In genomic region chr21:17467392-17467791, GRCh38 we compare ENCODE assay signal across 14 cellular contexts. TPM values are rescaled to one million over a fixed set of nuclear protein-coding genes. Genes with fewer than 3 reads are reported as not detected.
DNase-seq lines count a peak whose midpoint lies in the region; ATAC-seq and TF ChIP-seq lines count a peak whose summit lies in the region.
"Had no signal": no experiment of that assay in that cellular context is flagged by ENCODE, and none has a peak within 500 bp of the region (broad histone marks: within the 10 kb centered on the region; RNA-seq: fewer than 3 reads in every experiment).

No MANE protein-coding gene starts in this region.

- H2BK5ac ChIP-seq in mesendoderm (ENCODE audit: low read length) = no peak overlapping the region

- H2AFZ ChIP-seq in fibroblast of lung (ENCODE audit: low read length) = peak overlapping the region; percentile 12

- H3K56ac ChIP-seq in mesendoderm (ENCODE audit: low read length) = no peak overlapping the region

- no CpG with 5 or more reads among the region's 4 CpGs for WGBS in mesendoderm (ENCODE audit: extremely low coverage, insufficient coverage, low lambda C conversion rate)

- no peak overlapping the region for H2BK15ac ChIP-seq in mesendoderm (replicated peaks; ENCODE audit: low read depth)

- no peak overlapping the region for H3K9ac ChIP-seq in fibroblast of lung (ENCODE audit: insufficient read depth, low read length)
- H3K9ac ChIP-seq in mesendoderm (ENCODE audit: low read length) = no peak overlapping the region

- H3K27me3 ChIP-seq in fibroblast of lung (ENCODE audit: control insufficient read depth, insufficient read depth, low read length) (no peaks in the 10 kb centered on the region), mesendoderm (ENCODE audit: insufficient read depth, low read length, poor library complexity) (no peaks in the 10 kb centered on the region), upper lobe of right lung (no peaks in the 10 kb centered on the region)

- H3K9me3 ChIP-seq in fibroblast of lung (ENCODE audit: control insufficient read depth, insufficient read depth, low read depth, low read length) = no peaks in the 10 kb centered on the region
- no peaks in the 10 kb centered on the region for H3K9me3 ChIP-seq in upper lobe of right lung

- H2BK120ac ChIP-seq in mesendoderm (ENCODE audit: low read depth, low read length) = no peak overlapping the region

- no peak overlapping the region for H4K8ac ChIP-seq in mesendoderm (ENCODE audit: low read depth, low read length)

- H3K27ac ChIP-seq in fibroblast of lung (ENCODE audit: insufficient read depth, low read length) = no peak overlapping the region
- no peak overlapping the region for H3K27ac ChIP-seq in mesendoderm (ENCODE audit: low read depth, low read length)
- no peak overlapping the region for H3K27ac ChIP-seq in upper lobe of right lung

- intact Hi-C loops in upper lobe of right lung (cut with DNase I) = no loop called here

- peaks cover 2% of the 10 kb centered on the region for H3K4me1 ChIP-seq in fibroblast of lung (ENCODE audit: control insufficient read depth, extremely low read depth, insufficient read depth, low read length)
- H3K4me1 ChIP-seq in mesendoderm (ENCODE audit: control insufficient read depth, low read depth, low read length) = no peaks in the 10 kb centered on the region
- no peaks in the 10 kb centered on the region for H3K4me1 ChIP-seq in upper lobe of right lung

- no peaks in the 10 kb centered on the region for H3K79me1 ChIP-seq in mesendoderm (ENCODE audit: low read length)

- no peaks in the 10 kb centered on the region for H3K9me3 Mint-ChIP-seq in activated T-cell treated with anti-CD3 and anti-CD28 coated beads, Interleukin-2, amount 50 U/mL, for 4 hours
- H3K9me3 Mint-ChIP-seq: activated T-helper 2 cell treated with anti-CD3 and anti-CD28 coated beads, Interferon-gamma antibody, Interleukin-2, Interleukin-4, amounts not matched to agents 10 μg/mL and 5 μg/mL and 100 μg/mL, durations not matched to agents 14 hours and 24 hours and 36 hours; stimulated activated naive B cell treated with anti-CD40 and anti-IgM and Interleukin-4, amounts not matched to agents 10 μg/mL and 1 μg/mL and 100 μg/mL, for 72 hours had no signal

- DNase-seq in NCI-H526 (lab: John Stamatoyannopoulos, UW) = peak; percentile 5 to 12
- DNase-seq in NCI-H526 treated with DMSO at 0.1 percent for 48 hours (lab: John Stamatoyannopoulos, UW) = no peak
- peak in 1 of 2 donors; percentile 35 for DNase-seq in fibroblast of lung (ENCODE audit: low read depth in 2 of 2)
- peak; percentile 15 for DNase-seq in mesendoderm
- DNase-seq in upper lobe of right lung = no peak
- DNase-seq in activated T-cell treated with anti-CD3 and anti-CD28 coated beads, Interleukin-2, amount 50 U/mL, for 4 hours = no peak
- DNase-seq: MM.1S; naive B cell; NCI-H524 treated with DMSO at 0.1 percent for 48 hours; stimulated activated naive B cell treated with anti-CD40 and anti-IgM and Interleukin-4, amounts not matched to agents 10 μg/mL and 1 μg/mL and 100 μg/mL, for 72 hours had no signal

- ATAC-seq in upper lobe of right lung (peak; percentile 27), GM19023 (IDR thresholded peaks at IDR 0.05; ENCODE audit: unreplicated experiment) (no peak), HG03045 (IDR thresholded peaks at IDR 0.05; ENCODE audit: unreplicated experiment) (no peak)
- ATAC-seq in activated T-cell treated with anti-CD3 and anti-CD28 coated beads, Interleukin-2, amount 50 U/mL, for 4 hours = no peak
- ATAC-seq: SK-N-SH treated with all-trans-retinoic acid at 6 μM for 48 hours; stimulated activated naive B cell treated with anti-CD40 and anti-IgM and Interleukin-4, amounts not matched to agents 10 μg/mL and 1 μg/mL and 100 μg/mL, for 72 hours had no signal

- H3K18ac ChIP-seq in mesendoderm (ENCODE audit: low read length) = no peak overlapping the region

- no peaks in the 10 kb centered on the region for H3K36me3 Mint-ChIP-seq in activated T-cell treated with anti-CD3 and anti-CD28 coated beads, Interleukin-2, amount 50 U/mL, for 4 hours (ENCODE audit: insufficient read depth)
- H3K36me3 Mint-ChIP-seq: naive B cell; stimulated activated naive B cell treated with anti-CD40 and anti-IgM and Interleukin-4, amounts not matched to agents 10 μg/mL and 1 μg/mL and 100 μg/mL, for 72 hours had no signal

- TF ChIP-seq CTCF in fibroblast of lung (conservative IDR thresholded peaks at IDR 0.05 in 1 of 2, IDR thresholded peaks at IDR 0.05 in 1 of 2; ENCODE audit: low read depth in 1 of 2, low read length in 2 of 2) = no peak
- no peak for TF ChIP-seq CTCF in upper lobe of right lung (IDR thresholded peaks at IDR 0.05)

- no peaks in the 10 kb centered on the region for H4K20me1 ChIP-seq in fibroblast of lung (ENCODE audit: control insufficient read depth, extremely low read depth, insufficient read depth, low read length)

- H3K23ac ChIP-seq in mesendoderm (ENCODE audit: low read length) = no peak overlapping the region

- H3K27me3 Mint-ChIP-seq in activated T-cell treated with anti-CD3 and anti-CD28 coated beads, Interleukin-2, amount 50 U/mL, for 4 hours (ENCODE audit: low read depth) = peaks cover 2% of the 10 kb centered on the region
- H3K27me3 Mint-ChIP-seq: naive B cell; stimulated activated naive B cell treated with anti-CD40 and anti-IgM and Interleukin-4, amounts not matched to agents 10 μg/mL and 1 μg/mL and 100 μg/mL, for 72 hours had no signal

- no peaks in the 10 kb centered on the region for H3K4me1 Mint-ChIP-seq in activated T-cell treated with anti-CD3 and anti-CD28 coated beads, Interleukin-2, amount 50 U/mL, for 4 hours (ENCODE audit: low read depth)
- H3K4me1 Mint-ChIP-seq: naive B cell; stimulated activated naive B cell treated with anti-CD40 and anti-IgM and Interleukin-4, amounts not matched to agents 10 μg/mL and 1 μg/mL and 100 μg/mL, for 72 hours had no signal

- H3K4me3 Mint-ChIP-seq in activated T-cell treated with anti-CD3 and anti-CD28 coated beads, Interleukin-2, amount 50 U/mL, for 4 hours = no peak overlapping the region
- H3K4me3 Mint-ChIP-seq: stimulated activated naive B cell treated with anti-CD40 and anti-IgM and Interleukin-4, amounts not matched to agents 10 μg/mL and 1 μg/mL and 100 μg/mL, for 72 hours had no signal

- H4K5ac ChIP-seq in mesendoderm (ENCODE audit: low read length) = no peak overlapping the region

- no peak overlapping the region for H2AK5ac ChIP-seq in mesendoderm (ENCODE audit: low read length)

- no peaks in the 10 kb centered on the region for H3K79me2 ChIP-seq in fibroblast of lung (ENCODE audit: control insufficient read depth, insufficient read depth, low read length)
- no peaks in the 10 kb centered on the region for H3K79me2 ChIP-seq in mesendoderm (ENCODE audit: control insufficient read depth, insufficient read depth, low read length)

- no peak overlapping the region for H3K4ac ChIP-seq in mesendoderm (ENCODE audit: low read depth, low read length)

- H3K36me3 ChIP-seq in fibroblast of lung (ENCODE audit: control insufficient read depth, insufficient read depth, low read length) (no peaks in the 10 kb centered on the region), mesendoderm (ENCODE audit: control insufficient read depth, insufficient read depth, low read length) (no peaks in the 10 kb centered on the region), upper lobe of right lung (no peaks in the 10 kb centered on the region)

- H3K4me3 ChIP-seq in fibroblast of lung (replicated peaks in 1 of 4; ENCODE audit: control extremely low read depth in 1 of 4, insufficient read depth in 1 of 4, low read depth in 3 of 4, low read length in 4 of 4) (no peak overlapping the region), mesendoderm (ENCODE audit: low read length) (no peak overlapping the region), upper lobe of right lung (no peak overlapping the region)

- H3K4me2 ChIP-seq in fibroblast of lung (ENCODE audit: extremely low read depth, insufficient read depth, low read length) (no peak overlapping the region), mesendoderm (ENCODE audit: low read length) (no peak overlapping the region)

RNA-seq across cellular contexts. Expression of gene CXADR, which starts 45.5 kb away (rescaled TPM):
- total RNA-seq in fibroblast of lung = 9.0 and 9.9 TPM in 2 replicates
- 0.69 and 4.2 TPM in 2 replicates for polyA plus RNA-seq in fibroblast of lung
- 0.66 and 1.3 TPM in 2 replicates for polyA plus RNA-seq in fibroblast of lung (2012)
- polyA minus RNA-seq in fibroblast of lung (ENCODE audit: low replicate concordance) = 0.37 and 0.82 TPM in 2 replicates
- 93.6 TPM for polyA plus RNA-seq in mesendoderm (2013, experiment 1 of 2)
- 93.9 TPM for polyA plus RNA-seq in mesendoderm (2013, experiment 2 of 2)
- 29.0 TPM for total RNA-seq in upper lobe of right lung
- under 1 TPM; 0.30 to 0.66 (median 0.63) TPM for total RNA-seq in activated T-cell treated with anti-CD3 and anti-CD28 coated beads, Interleukin-2, amount 50 U/mL, for 4 hours

Comparison
In these comparisons a context has a peak if more than half of its experiments do, and no peak if none do; other contexts are left out.
1. DNase-seq: peak in NCI-H526 (2 of 2) and mesendoderm (single experiment); none in NCI-H526 treated with DMSO at 0.1 percent for 48 hours (single experiment), upper lobe of right lung (single experiment) and activated T-cell treated with anti-CD3 and anti-CD28 coated beads, Interleukin-2, amount 50 U/mL, for 4 hours (single experiment).